ENCODE assay signal across 8 cellular contexts in genomic region chr1:17119076-17119743, GRCh38. TPM values are rescaled to one million over a fixed set of nuclear protein-coding genes. Genes with fewer than 3 reads are reported as not detected.
DNase-seq lines count a peak whose midpoint lies in the region; ATAC-seq and TF ChIP-seq lines count a peak whose summit lies in the region.

Gene PADI2, minus strand, starts transcription at chr1:17119451. Its CDS starts 80 bp downstream, at chr1:17119371.

- no peaks in the 10 kb centered on the region for H3K9me3 ChIP-seq in CD4-positive, alpha-beta T cell (ENCODE audit: control insufficient read depth, low read length)
- H3K9me3 ChIP-seq in HAP-1 (no peaks in the 10 kb centered on the region), mucosa of rectum (ENCODE audit: control insufficient read depth in 2 of 2, low read length in 2 of 2) (no peaks in the 10 kb centered on the region)

- TF ChIP-seq CTCF in CD4-positive, alpha-beta T cell (IDR thresholded peaks at IDR 0.05): no peak

- intact Hi-C loops in CD4-positive, alpha-beta T cell (cut with DNase I, micrococcal nuclease): no loop called here

- CTCF ChIA-PET in CD4-positive, alpha-beta T cell (lab: Charles Lee): no interaction called here

- no peak within 1 kb of the TSS for H3K27ac Mint-ChIP-seq in CD4-positive, alpha-beta T cell

- H3K4me3 ChIP-seq in HAP-1 (peak within 1 kb of the TSS; percentile 34), mucosa of rectum (ENCODE audit: low read length in 2 of 2) (peak within 1 kb of the TSS; percentile 87 to 88)

- H3K4me3 Mint-ChIP-seq in CD4-positive, alpha-beta T cell: no peak within 1 kb of the TSS

- DNase-seq in CD4-positive, alpha-beta T cell: peak in 9 of 10 experiments; percentile 26 to 51 (median 29)
- DNase-seq in HAP-1 (ENCODE audit: low spot score in 2 of 2): peak; percentile 64 to 87
- peak; percentile 71 for DNase-seq in NCI-H510A (lab: John Stamatoyannopoulos, UW)
- DNase-seq in activated CD8-positive, alpha-beta memory T cell treated with anti-CD3 and anti-CD28 coated beads, Interleukin-2, amount 50 U/mL, for 48 hours: peak; percentile 82
- peak; percentile 34 to 58 for DNase-seq in erythroblast (lab: John Stamatoyannopoulos, UW)
- DNase-seq in stimulated activated CD8-positive, alpha-beta memory T cell treated with anti-CD3 and anti-CD28 coated beads, Interleukin-4, amount 100 ng/mL, for 48 hours: peak; percentile 78
- no peak for DNase-seq in activated gamma-delta T cell treated with Interleukin-2 at 50 U/mL for 16 hours

- peaks cover 69% of the 10 kb centered on the region for H3K27me3 Mint-ChIP-seq in CD4-positive, alpha-beta T cell

- ATAC-seq in CD4-positive, alpha-beta T cell (ENCODE audit: poor library complexity): peak; percentile 95

- H3K36me3 Mint-ChIP-seq in CD4-positive, alpha-beta T cell (ENCODE audit: low read depth): no peaks in the 10 kb centered on the region

- peaks cover 11% of the 10 kb centered on the region for H3K4me1 Mint-ChIP-seq in CD4-positive, alpha-beta T cell (ENCODE audit: low read depth)

- H3K36me3 ChIP-seq in HAP-1 (replicated peaks) (no peaks in the 10 kb centered on the region), mucosa of rectum (ENCODE audit: control insufficient read depth in 2 of 2, insufficient read depth in 2 of 2, low read length in 2 of 2) (peaks cover 0 to 2% of the 10 kb centered on the region in 2 donors)

- peaks cover 3% of the 10 kb centered on the region for H3K4me1 ChIP-seq in HAP-1
- peaks cover 42 to 67% of the 10 kb centered on the region in 2 donors for H3K4me1 ChIP-seq in mucosa of rectum (ENCODE audit: control insufficient read depth in 2 of 2, insufficient read depth in 2 of 2, low read length in 2 of 2)

- no peak for TF ChIP-seq POLR2A in erythroblast (IDR thresholded peaks at IDR 0.05; ENCODE audit: low read length)

- H3K27ac ChIP-seq in CD4-positive, alpha-beta T cell (ENCODE audit: low read depth, low read length): no peak within 1 kb of the TSS
- H3K27ac ChIP-seq in mucosa of rectum (ENCODE audit: low read depth in 2 of 2, low read length in 2 of 2): peak within 1 kb of the TSS; percentile 76 to 77

- H3K9me3 Mint-ChIP-seq in CD4-positive, alpha-beta T cell: no peaks in the 10 kb centered on the region

- peaks cover 40% of the 10 kb centered on the region for H3K27me3 ChIP-seq in CD4-positive, alpha-beta T cell (ENCODE audit: control insufficient read depth, insufficient read depth, low read length)
- H3K27me3 ChIP-seq in HAP-1 (ENCODE audit: low read depth) (peaks cover 6% of the 10 kb centered on the region; the same call in 1 of the 2 replicates), mucosa of rectum (ENCODE audit: control insufficient read depth in 2 of 2, insufficient read depth in 2 of 2, low read length in 2 of 2) (peaks cover 0 to 9% of the 10 kb centered on the region in 2 donors)

- POLR2A ChIA-PET in CD4-positive, alpha-beta T cell (lab: Charles Lee): no interaction called here

- in situ Hi-C loops in HAP-1 (cut with MboI; ENCODE audit: low sequenced_read_pairs): no loop called here

- H3K9ac ChIP-seq in mucosa of rectum (ENCODE audit: low read depth in 1 of 2, low read length in 2 of 2): peak within 1 kb of the TSS; percentile 88 to 92

RNA-seq across cellular contexts. Expression of gene PADI2, which starts in this region (rescaled TPM):
- total RNA-seq in CD4-positive, alpha-beta T cell: under 1 TPM; 0.25 to 0.30 TPM

Comparison
In these comparisons a context has a peak if more than half of its experiments do, and no peak if none do; other contexts are left out.
1. Peak in DNase-seq and ATAC-seq in CD4-positive, alpha-beta T cell; RNA of the gene not detected or under 1 TPM.